Comparison of ENCODE assay signal across 11 cellular contexts in genomic region chr3:87307805-87308204, GRCh38. TPM values are rescaled to one million over a fixed set of nuclear protein-coding genes. Genes with fewer than 3 reads are reported as not detected.
A peak's percentile ranks its signal among the peaks of the same experiment; 100 is the strongest.
DNase-seq lines count a peak whose midpoint lies in the region; ATAC-seq, FAIRE-seq and TF ChIP-seq lines count a peak whose summit lies in the region.
"Had no signal": no experiment of that assay in that cellular context is flagged by ENCODE, and none has a peak within 500 bp of the region (broad histone marks: within the 10 kb centered on the region; RNA-seq: fewer than 3 reads in every experiment).

No MANE protein-coding gene starts in this region.

- no peak overlapping the region for H3K27ac Mint-ChIP-seq in activated CD4-positive, alpha-beta T cell treated with anti-CD3 and anti-CD28 coated beads, Interleukin-2, amount 10 ng/mL, durations not matched to agents 7 days and 5 days

- no peak for FAIRE-seq in GM12892 (lab: Jason Lieb, UNC)

- TF ChIP-seq CTCF in epithelial cell of esophagus (IDR thresholded peaks at IDR 0.05; ENCODE audit: insufficient read depth, low read depth, low read length, missing control alignments) = peak; percentile 43

- H3K9me3 Mint-ChIP-seq in activated CD4-positive, alpha-beta T cell treated with anti-CD3 and anti-CD28 coated beads, Interleukin-2, amount 10 ng/mL, durations not matched to agents 7 days and 5 days = peaks cover 3% of the 10 kb centered on the region
- H3K9me3 Mint-ChIP-seq: activated T-cell treated with anti-CD3 and anti-CD28 coated beads, Interleukin-2, amount 50 U/mL, for 4 hours had no signal

- H3K4me3 Mint-ChIP-seq in activated CD4-positive, alpha-beta T cell treated with anti-CD3 and anti-CD28 coated beads, Interleukin-2, amount 10 ng/mL, durations not matched to agents 7 days and 5 days = no peak overlapping the region
- H3K4me3 Mint-ChIP-seq: activated T-cell treated with anti-CD3 and anti-CD28 coated beads, Interleukin-2, amount 50 U/mL, for 4 hours had no signal

- CTCF ChIA-PET in activated CD4-positive, alpha-beta T cell treated with anti-CD3 and anti-CD28 coated beads, Interleukin-2, amount 10 ng/mL, durations not matched to agents 7 days and 5 days (lab: Charles Lee) = no interaction called here

- H3K36me3 Mint-ChIP-seq in activated CD4-positive, alpha-beta T cell treated with anti-CD3 and anti-CD28 coated beads, Interleukin-2, amount 10 ng/mL, durations not matched to agents 7 days and 5 days (ENCODE audit: low read depth) = no peaks in the 10 kb centered on the region

- POLR2A ChIA-PET in activated CD4-positive, alpha-beta T cell treated with anti-CD3 and anti-CD28 coated beads, Interleukin-2, amount 10 ng/mL, durations not matched to agents 7 days and 5 days (lab: Charles Lee) = no interaction called here

- no peak for TF ChIP-seq POLR2A in GM12892 (IDR thresholded peaks at IDR 0.05; ENCODE audit: low read depth, low read length)

- DNase-seq in EL (peak; percentile 10), epithelial cell of esophagus (ENCODE audit: low read depth) (peak; percentile 34), GM12892 (ENCODE audit: insufficient read length) (no peak), NCI-H2196 (lab: John Stamatoyannopoulos, UW; ENCODE audit: unreplicated experiment) (no peak), posterior cingulate gyrus (no peak)
- DNase-seq in activated CD4-positive, alpha-beta T cell treated with anti-CD3 and anti-CD28 coated beads, Interleukin-2, amount 10 ng/mL, durations not matched to agents 7 days and 5 days = no peak
- DNase-seq: activated T-cell treated with anti-CD3 and anti-CD28 coated beads, Interleukin-2, amount 50 U/mL, for 4 hours; NCI-H1930 had no signal

- peaks cover 3% of the 10 kb centered on the region for H3K27me3 Mint-ChIP-seq in activated CD4-positive, alpha-beta T cell treated with anti-CD3 and anti-CD28 coated beads, Interleukin-2, amount 10 ng/mL, durations not matched to agents 7 days and 5 days

- no peak overlapping the region for H3K4me3 ChIP-seq in epithelial cell of esophagus (ENCODE audit: low read length)

- intact Hi-C loops in posterior cingulate gyrus (cut with DNase I) = no loop called here

- H3K4me1 Mint-ChIP-seq in activated CD4-positive, alpha-beta T cell treated with anti-CD3 and anti-CD28 coated beads, Interleukin-2, amount 10 ng/mL, durations not matched to agents 7 days and 5 days = no peaks in the 10 kb centered on the region

- ATAC-seq in GM21367 (IDR thresholded peaks at IDR 0.05; ENCODE audit: unreplicated experiment) (peak; percentile 84), HG03442 (IDR thresholded peaks at IDR 0.05; ENCODE audit: unreplicated experiment) (peak; percentile 89)

RNA-seq across cellular contexts. Expression of gene POU1F1, which starts 31.4 kb away (rescaled TPM):
- polyA plus RNA-seq in GM12892 (2012; ENCODE audit: missing spikeins) = not detected
- not detected for total RNA-seq in activated CD4-positive, alpha-beta T cell treated with anti-CD3 and anti-CD28 coated beads, Interleukin-2, amount 10 ng/mL, durations not matched to agents 7 days and 5 days
- total RNA-seq: activated T-cell treated with anti-CD3 and anti-CD28 coated beads, Interleukin-2, amount 50 U/mL, for 4 hours; Daoy had no signal

Comparison
In these comparisons a context has a peak if more than half of its experiments do, and no peak if none do; other contexts are left out.
1. DNase-seq: peak in EL (single experiment) and epithelial cell of esophagus (single experiment); none in GM12892 (single experiment), NCI-H2196 (single experiment), activated CD4-positive, alpha-beta T cell treated with anti-CD3 and anti-CD28 coated beads, Interleukin-2, amount 10 ng/mL, durations not matched to agents 7 days and 5 days (single experiment) and posterior cingulate gyrus (0 of 10).